In the genomic region with DNA sequence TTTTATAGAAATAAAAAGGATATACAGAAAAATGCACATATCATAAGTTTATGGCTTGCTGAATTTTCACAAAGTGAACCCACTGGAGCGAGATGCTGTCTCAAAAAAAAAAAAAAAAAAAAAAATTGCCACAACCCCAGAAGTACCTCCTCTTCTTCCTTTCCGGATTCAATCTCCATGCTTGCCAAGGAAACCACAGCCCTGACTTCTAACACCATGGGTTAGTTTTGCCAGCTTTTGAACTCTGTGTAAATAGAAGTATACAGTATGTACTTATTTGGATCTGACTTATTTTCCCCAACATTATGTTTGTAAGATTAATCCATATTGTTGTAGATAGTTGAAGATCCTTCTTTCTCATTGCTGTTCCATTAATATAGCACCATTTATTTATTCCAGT, we compare ENCODE assay signal across 29 cellular contexts. TPM values are rescaled to one million over a fixed set of nuclear protein-coding genes. Genes with fewer than 3 reads are reported as not detected.
"Had no signal": no experiment of that assay in that cellular context is flagged by ENCODE, and none has a peak within 500 bp of the region (broad histone marks: within the 10 kb centered on the region; RNA-seq: fewer than 3 reads in every experiment).

No MANE protein-coding gene starts in this region.

- H3K36me3 ChIP-seq: sigmoid colon, thoracic aorta, upper lobe of left lung had no signal

- DNase-seq: activated CD4-positive, alpha-beta T cell treated with anti-CD3 and anti-CD28 coated beads for 1 hour; activated CD4-positive, alpha-beta T cell treated with anti-CD3 and anti-CD28 coated beads, Interleukin-2, amount 50 U/mL, for 4 hours; activated CD8-positive, alpha-beta memory T cell treated with anti-CD3 and anti-CD28 coated beads, Interleukin-2, amount 50 U/mL, for 48 hours; activated naive CD4-positive, alpha-beta T cell treated with Interleukin-2 at 50 U/mL for 16 hours; activated naive CD8-positive, alpha-beta T cell treated with anti-CD3 and anti-CD28 coated beads, Interleukin-2, amount 10 ng/mL, durations not matched to agents 7 days and 5 days; activated T-cell treated with anti-CD3 and anti-CD28 coated beads, Interleukin-2, amount 50 U/mL, for 48 hours; amniotic stem cell; effector CD4-positive, alpha-beta T cell; erythroblast; foreskin melanocyte; glutamatergic neuron; hippocampal formation; left ventricle myocardium superior; mammary epithelial cell; naive thymus-derived CD8-positive, alpha-beta T cell; retina; sigmoid colon; stimulated activated CD4-positive, alpha-beta T cell treated with anti-CD3 and anti-CD28 coated beads, Interleukin-4, amount 100 ng/mL, for 1 hour; stimulated activated naive CD4-positive, alpha-beta T cell; T-helper 9 cell; upper lobe of left lung had no signal

- H3K27ac ChIP-seq: sigmoid colon, thoracic aorta, upper lobe of left lung had no signal

- H3K4me1 Mint-ChIP-seq: activated naive CD8-positive, alpha-beta T cell treated with anti-CD3 and anti-CD28 coated beads, Interleukin-2, amount 10 ng/mL, durations not matched to agents 7 days and 5 days; naive thymus-derived CD8-positive, alpha-beta T cell had no signal

- H3K4me3 Mint-ChIP-seq: activated naive CD8-positive, alpha-beta T cell treated with anti-CD3 and anti-CD28 coated beads, Interleukin-2, amount 10 ng/mL, durations not matched to agents 7 days and 5 days; brain; dendritic cell treated with granulocyte-macrophage colony-stimulating factor and Interleukin-4, amounts not matched to agents 40 ng/mL and 50 ng/mL, for 4 days; mesothelial cell of epicardium; naive thymus-derived CD8-positive, alpha-beta T cell had no signal

- H3K9me3 Mint-ChIP-seq: activated naive CD8-positive, alpha-beta T cell treated with anti-CD3 and anti-CD28 coated beads, Interleukin-2, amount 10 ng/mL, durations not matched to agents 7 days and 5 days; dendritic cell treated with granulocyte-macrophage colony-stimulating factor and Interleukin-4, amounts not matched to agents 40 ng/mL and 50 ng/mL, for 4 days had no signal

- H3K4me3 ChIP-seq: sigmoid colon, thoracic aorta, upper lobe of left lung had no signal

- H3K27ac Mint-ChIP-seq: activated naive CD8-positive, alpha-beta T cell treated with anti-CD3 and anti-CD28 coated beads, Interleukin-2, amount 10 ng/mL, durations not matched to agents 7 days and 5 days; brain; dendritic cell treated with granulocyte-macrophage colony-stimulating factor and Interleukin-4, amounts not matched to agents 40 ng/mL and 50 ng/mL, for 4 days; mesothelial cell of epicardium; naive thymus-derived CD8-positive, alpha-beta T cell; progenitor cell of endocrine pancreas had no signal

- H3K9me3 ChIP-seq: sigmoid colon, thoracic aorta, upper lobe of left lung had no signal

- FAIRE-seq: endometrium, islet of Langerhans had no signal

- H3K36me3 Mint-ChIP-seq: activated naive CD8-positive, alpha-beta T cell treated with anti-CD3 and anti-CD28 coated beads, Interleukin-2, amount 10 ng/mL, durations not matched to agents 7 days and 5 days had no signal

- ATAC-seq: left ventricle myocardium superior; naive thymus-derived CD8-positive, alpha-beta T cell had no signal

- H3K27me3 ChIP-seq: sigmoid colon, upper lobe of left lung had no signal

- H3K4me1 ChIP-seq: sigmoid colon, upper lobe of left lung had no signal

RNA-seq across cellular contexts. Expression of gene FANK1, which starts 40.0 kb away (rescaled TPM):
- total RNA-seq: T-helper 1 cell treated with Interleukin-12 subunit alpha and Interleukin-12 subunit beta and Interleukin-4 antibody, amounts not matched to agents 30 ng/mL and 1 ng/mL, for 36 hours; thoracic aorta had no signal
- polyA plus RNA-seq: naive thymus-derived CD8-positive, alpha-beta T cell had no signal
